In the genomic region with DNA sequence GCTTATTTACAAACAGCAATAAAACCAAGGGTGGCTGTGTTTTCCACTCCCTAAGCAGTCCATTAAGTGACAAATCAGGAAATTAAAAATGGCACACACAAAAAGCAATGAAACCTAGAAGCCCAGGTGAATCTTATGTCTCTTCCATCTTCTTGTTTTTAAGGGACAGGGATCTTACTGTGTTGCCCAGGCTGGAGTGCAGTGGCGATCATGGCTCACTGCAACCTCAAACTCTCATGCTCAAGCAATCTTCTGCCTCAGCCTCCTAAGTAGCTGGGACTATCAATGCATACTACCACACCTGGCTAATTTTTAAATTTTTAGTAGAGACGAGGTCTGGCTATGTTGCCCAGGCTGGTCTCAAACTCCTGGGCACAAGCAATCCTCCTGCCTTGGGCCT, we compare ENCODE assay signal across 13 cellular contexts. TPM values are rescaled to one million over a fixed set of nuclear protein-coding genes. Genes with fewer than 3 reads are reported as not detected.
DNase-seq lines count a peak whose midpoint lies in the region; ATAC-seq, FAIRE-seq and TF ChIP-seq lines count a peak whose summit lies in the region.
"Had no signal": no experiment of that assay in that cellular context is flagged by ENCODE, and none has a peak within 500 bp of the region (broad histone marks: within the 10 kb centered on the region; RNA-seq: fewer than 3 reads in every experiment).

No MANE protein-coding gene starts in this region.

- no peaks in the 10 kb centered on the region for H4K20me1 ChIP-seq in Loucy (ENCODE audit: insufficient read depth, low read length, poor library complexity, severe bottlenecking)
- no peaks in the 10 kb centered on the region for H4K20me1 ChIP-seq in endothelial cell of umbilical vein (replicated peaks; ENCODE audit: control insufficient read depth, extremely low read depth, insufficient read depth, low read length)

- TF ChIP-seq POLR2A in endothelial cell of umbilical vein (IDR thresholded peaks at IDR 0.05; ENCODE audit: low read depth, low read length) (no peak), prostate gland (IDR thresholded peaks at IDR 0.05) (no peak)

- no peak for DNase-seq in CD8-positive, alpha-beta T cell
- no peak for DNase-seq in endothelial cell of umbilical vein (ENCODE audit: low read depth, low spot score)
- no peak for DNase-seq in prostate gland (ENCODE audit: low spot score)
- no peak for DNase-seq in dorsolateral prefrontal cortex
- DNase-seq in HuH-7 (ENCODE audit: low spot score) = no peak
- no peak for DNase-seq in activated naive CD4-positive, alpha-beta T cell (lab: John Stamatoyannopoulos, UW)
- no peak for DNase-seq in SIG-M5 treated with dmso at 0.1 percent for 504 hours (lab: John Stamatoyannopoulos, UW; ENCODE audit: unreplicated experiment)
- DNase-seq: activated CD8-positive, alpha-beta memory T cell treated with anti-CD3 and anti-CD28 coated beads, Interleukin-2, amount 50 U/mL, for 48 hours; DMS153; NCI-H69; stimulated activated CD4-positive, alpha-beta T cell treated with anti-CD3 and anti-CD28 coated beads, Interleukin-4, amount 100 ng/mL, for 4 hours had no signal

- no peak overlapping the region for H3K27ac ChIP-seq in CD8-positive, alpha-beta T cell (ENCODE audit: low read depth, low read length)
- H3K27ac ChIP-seq in endothelial cell of umbilical vein (ENCODE audit: insufficient read depth, low read depth, low read length) = no peak overlapping the region
- peak overlapping the region; percentile 74 to 75 for H3K27ac ChIP-seq in prostate gland
- H3K27ac ChIP-seq in dorsolateral prefrontal cortex = peak overlapping the region in 11 of 59 donors; percentile 35 to 82 (median 77)

- H3K27me3 ChIP-seq in CD8-positive, alpha-beta T cell (ENCODE audit: insufficient read depth, low read length) = no peaks in the 10 kb centered on the region
- no peaks in the 10 kb centered on the region for H3K27me3 ChIP-seq in Loucy (ENCODE audit: insufficient read depth, low read length, poor library complexity, severe bottlenecking)
- H3K27me3 ChIP-seq in endothelial cell of umbilical vein (ENCODE audit: control insufficient read depth in 2 of 2, insufficient read depth in 2 of 2, low read length in 2 of 2) = no peaks in the 10 kb centered on the region
- H3K27me3 ChIP-seq in prostate gland (replicated peaks; ENCODE audit: insufficient read depth) = no peaks in the 10 kb centered on the region
- no peaks in the 10 kb centered on the region for H3K27me3 ChIP-seq in dorsolateral prefrontal cortex

- H3K9me2 ChIP-seq in Loucy (replicated peaks; ENCODE audit: low read depth, low read length) = no peaks in the 10 kb centered on the region

- no peaks in the 10 kb centered on the region for H3K36me3 ChIP-seq in CD8-positive, alpha-beta T cell (ENCODE audit: insufficient read depth, low read length)
- H3K36me3 ChIP-seq in Loucy (ENCODE audit: insufficient read depth, low read length) (no peaks in the 10 kb centered on the region), endothelial cell of umbilical vein (ENCODE audit: control insufficient read depth in 2 of 2, extremely low read depth in 1 of 2, insufficient read depth in 2 of 2, low read length in 2 of 2) (peaks cover 0 to 2% of the 10 kb centered on the region in 2 experiments), prostate gland (no peaks in the 10 kb centered on the region)

- POLR2A ChIA-PET in CD8-positive, alpha-beta T cell (lab: Charles Lee) = no interaction called here
- POLR2A ChIA-PET in endothelial cell of umbilical vein (lab: Charles Lee) = no interaction called here

- peak overlapping the region; percentile 35 for H3K4me3 Mint-ChIP-seq in CD8-positive, alpha-beta T cell

- no peaks in the 10 kb centered on the region for H3K9me3 Mint-ChIP-seq in CD8-positive, alpha-beta T cell

- H3K79me2 ChIP-seq in Loucy (ENCODE audit: insufficient read depth, low read length) (peaks cover 28% of the 10 kb centered on the region), endothelial cell of umbilical vein (ENCODE audit: control insufficient read depth, insufficient read depth, low read length) (peaks cover 65% of the 10 kb centered on the region)

- peak overlapping the region; percentile 78 for H3K27ac Mint-ChIP-seq in CD8-positive, alpha-beta T cell

- intact Hi-C loops in CD8-positive, alpha-beta T cell (cut with DNase I, micrococcal nuclease) = no loop called here
- intact Hi-C loops in endothelial cell of umbilical vein (cut with micrococcal nuclease) (no loop called here), prostate gland (cut with DNase I) (no loop called here), dorsolateral prefrontal cortex (cut with DNase I) (no loop called here)

- peaks cover 5% of the 10 kb centered on the region for H3K36me3 Mint-ChIP-seq in CD8-positive, alpha-beta T cell

- peaks cover 4% of the 10 kb centered on the region; the same call in 1 of the 2 replicates for H3F3A ChIP-seq in Loucy (ENCODE audit: low read depth)

- H2AFZ ChIP-seq in Loucy (ENCODE audit: low read length) (no peak overlapping the region), endothelial cell of umbilical vein (ENCODE audit: low read depth, low read length) (no peak overlapping the region)

- BruUV-seq in endothelial cell of umbilical vein (replicated peaks; lab: Mats Ljungman, UMichigan) = no TSS peak

- dilution Hi-C loops in endothelial cell of umbilical vein (cut with MboI; ENCODE audit: extremely low pct_ligation_motif_present, low sequenced_read_pairs) = no loop called here

- no peak for TF ChIP-seq CTCF in CD8-positive, alpha-beta T cell (IDR thresholded peaks at IDR 0.05)
- no peak for TF ChIP-seq CTCF in Loucy (conservative IDR thresholded peaks at IDR 0.05; ENCODE audit: low read length)
- no peak for TF ChIP-seq CTCF in endothelial cell of umbilical vein (IDR thresholded peaks at IDR 0.05; ENCODE audit: extremely low read depth in 1 of 2, insufficient read depth in 1 of 2, low read depth in 1 of 2, low read length in 2 of 2)
- TF ChIP-seq CTCF in prostate gland (IDR thresholded peaks at IDR 0.05) = no peak
- TF ChIP-seq CTCF in dorsolateral prefrontal cortex (IDR thresholded peaks at IDR 0.05 in 54 of 56, conservative IDR thresholded peaks at IDR 0.05 in 2 of 56; ENCODE audit: low read depth in 1 of 56, partially characterized antibody in 56 of 56) = no peak

- WGBS in prostate gland = 96% methylated on average over 2 of the region's 2 CpGs

- H3K4me2 ChIP-seq in Loucy (ENCODE audit: low read depth, low read length, poor library complexity, severe bottlenecking) (peak overlapping the region; percentile 86), endothelial cell of umbilical vein (ENCODE audit: insufficient read depth, low read length) (peak overlapping the region; percentile 38)

- no peaks in the 10 kb centered on the region for H3K9me3 ChIP-seq in CD8-positive, alpha-beta T cell (ENCODE audit: low read length)
- H3K9me3 ChIP-seq in Loucy (ENCODE audit: insufficient read depth, low read depth, low read length) (no peaks in the 10 kb centered on the region), endothelial cell of umbilical vein (replicated peaks; ENCODE audit: control insufficient read depth, insufficient read depth, low read length) (no peaks in the 10 kb centered on the region), prostate gland (no peaks in the 10 kb centered on the region)

- H3K27me3 Mint-ChIP-seq in CD8-positive, alpha-beta T cell (ENCODE audit: low read depth) = no peaks in the 10 kb centered on the region

- no peak for ATAC-seq in CD8-positive, alpha-beta T cell

- FAIRE-seq in endothelial cell of umbilical vein (lab: Jason Lieb, UNC) = no peak
- FAIRE-seq: urothelium cell line had no signal

- H3K4me1 ChIP-seq in CD8-positive, alpha-beta T cell (ENCODE audit: insufficient read depth, low read length) = peaks cover 30% of the 10 kb centered on the region
- H3K4me1 ChIP-seq in Loucy (ENCODE audit: insufficient read depth, low read length, poor library complexity, severe bottlenecking) (peaks cover 47% of the 10 kb centered on the region), endothelial cell of umbilical vein (ENCODE audit: control insufficient read depth, extremely low read depth, insufficient read depth, low read length) (peaks cover 28% of the 10 kb centered on the region), prostate gland (replicated peaks) (peaks cover 12% of the 10 kb centered on the region)

- CTCF ChIA-PET in CD8-positive, alpha-beta T cell (lab: Charles Lee) = no interaction called here
- CTCF ChIA-PET in endothelial cell of umbilical vein (lab: Charles Lee) = interaction anchor here (3.7 kb wide), 1 partner anchor 43 kb away, joined by 22 read pairs; no protein-coding TSS in a partner anchor

- peaks cover 46% of the 10 kb centered on the region for H3K4me1 Mint-ChIP-seq in CD8-positive, alpha-beta T cell (ENCODE audit: low read depth)

- H3K9me1 ChIP-seq in endothelial cell of umbilical vein (replicated peaks; ENCODE audit: control insufficient read depth, extremely low read depth, insufficient read depth, low read length) = no peaks in the 10 kb centered on the region

- H3K4me3 ChIP-seq in CD8-positive, alpha-beta T cell (ENCODE audit: low read depth, low read length) = no peak overlapping the region
- H3K4me3 ChIP-seq in Loucy (ENCODE audit: low read length, poor library complexity, severe bottlenecking) = peak overlapping the region; percentile 39
- peak overlapping the region in 1 of 3 experiments; percentile 96 for H3K4me3 ChIP-seq in endothelial cell of umbilical vein (replicated peaks in 1 of 3; ENCODE audit: insufficient read depth in 1 of 3, low read depth in 1 of 3, low read length in 3 of 3)
- H3K4me3 ChIP-seq in prostate gland = peak overlapping the region in 1 of 2 donors; percentile 18
- peak overlapping the region in 8 of 59 donors; percentile 12 to 67 (median 50) for H3K4me3 ChIP-seq in dorsolateral prefrontal cortex

- peak overlapping the region; percentile 78 for H3K9ac ChIP-seq in Loucy (ENCODE audit: low read depth, low read length, poor library complexity, severe bottlenecking)
- H3K9ac ChIP-seq in endothelial cell of umbilical vein (replicated peaks; ENCODE audit: extremely low read depth, insufficient read depth, low read length) = no peak overlapping the region

TF ChIP-seq in endothelial cell of umbilical vein, 7 proteins besides CTCF, POLR2A, EP300 and RAD21 (continues in another document):
- no peak for TF ChIP-seq FOS (IDR thresholded peaks at IDR 0.05; ENCODE audit: borderline replicate concordance, insufficient read depth, low read length)
- no peak for TF ChIP-seq EZH2 (IDR thresholded peaks at IDR 0.05; ENCODE audit: borderline replicate concordance, low read depth, low read length, severe bottlenecking)

RNA-seq across cellular contexts. Expression of gene CERS5, which starts 52.4 kb away (rescaled TPM):
- 10 to 100 TPM; 45.2 to 46.2 TPM for total RNA-seq in CD8-positive, alpha-beta T cell
- 60.4 and 66.4 TPM in 2 replicates for total RNA-seq in endothelial cell of umbilical vein
- 108 and 118 TPM in 2 replicates for polyA plus RNA-seq in endothelial cell of umbilical vein
- 56.7 and 64.6 TPM in 2 replicates for polyA plus RNA-seq in endothelial cell of umbilical vein (2011; cell fraction: cytosol; rRNA removed)
- polyA plus RNA-seq in endothelial cell of umbilical vein (2011; cell fraction: nucleus; rRNA removed) = 123 and 124 TPM in 2 replicates
- polyA plus RNA-seq in endothelial cell of umbilical vein (2012) = 44.3 and 44.7 TPM in 2 replicates
- polyA minus RNA-seq in endothelial cell of umbilical vein = 142 and 152 TPM in 2 replicates
- 22.2 TPM for polyA minus RNA-seq in endothelial cell of umbilical vein (2011; cell fraction: cytosol; rRNA and poly(A)+ RNA removed)
- 60.6 and 113 TPM in 2 replicates for polyA minus RNA-seq in endothelial cell of umbilical vein (2011; cell fraction: nucleus; rRNA and poly(A)+ RNA removed)
- total RNA-seq in prostate gland = 10 to 100 TPM; 27.6 to 41.7 TPM
- 100 to 1,000 TPM in 13 of 120 experiments, 10 to 100 TPM in 107; 48.2 to 123 (median 77.2) TPM for total RNA-seq in dorsolateral prefrontal cortex

Comparison
In these comparisons a context has a peak if more than half of its experiments do, and no peak if none do; other contexts are left out.
1. H3K27ac ChIP-seq: peak in prostate gland (2 of 2); none in CD8-positive, alpha-beta T cell (single experiment) and endothelial cell of umbilical vein (single experiment).